ENCODE assay signal across 1 cellular context in genomic region chr1:11279152-11279551, GRCh38.
A peak's percentile ranks its signal among the peaks of the same experiment; 100 is the strongest.
TF ChIP-seq lines count a peak whose summit lies in the region.

No MANE protein-coding gene starts in this region.

TF ChIP-seq in HepG2, 621 proteins besides CTCF, POLR2A, EP300 and RAD21:
- TF ChIP-seq ZNF773 (CRISPR knock-in tag; IDR thresholded peaks at IDR 0.05; ENCODE audit: borderline replicate concordance) (no peak), SRSF1 (optimal IDR thresholded peaks at IDR 0.05; ENCODE audit: low read depth, low read length) (no peak), ATF7 (IDR thresholded peaks at IDR 0.05) (peak; percentile 68), ATF7 (CRISPR knock-in tag; IDR thresholded peaks at IDR 0.05) (no peak), BATF2 (CRISPR knock-in tag; IDR thresholded peaks at IDR 0.05) (no peak), HOMEZ (CRISPR knock-in tag; IDR thresholded peaks at IDR 0.05; ENCODE audit: low read depth) (no peak), ZNF253 (CRISPR knock-in tag; IDR thresholded peaks at IDR 0.05; ENCODE audit: borderline replicate concordance) (no peak), ZNF367 (CRISPR knock-in tag; IDR thresholded peaks at IDR 0.05; ENCODE audit: borderline replicate concordance) (no peak), ZBTB44 (CRISPR knock-in tag; IDR thresholded peaks at IDR 0.05) (no peak), SMYD3 (CRISPR knock-in tag; IDR thresholded peaks at IDR 0.05) (no peak), CREBL2 (CRISPR knock-in tag; IDR thresholded peaks at IDR 0.05; ENCODE audit: borderline replicate concordance) (no peak), ZNF17 (CRISPR knock-in tag; IDR thresholded peaks at IDR 0.05) (no peak), CREB1 (IDR thresholded peaks at IDR 0.05) (0 out of 2 replicates have a peak, but pooled peaks have one; percentile 10), CREB1 (CRISPR knock-in tag; IDR thresholded peaks at IDR 0.05) (no peak), HNF4G (IDR thresholded peaks at IDR 0.05; ENCODE audit: borderline replicate concordance, low read depth, low read length) (no peak), HNF4G (CRISPR knock-in tag; IDR thresholded peaks at IDR 0.05; ENCODE audit: borderline replicate concordance, low read depth) (no peak), NFYC (CRISPR knock-in tag; IDR thresholded peaks at IDR 0.05) (no peak), CBX1 (IDR thresholded peaks at IDR 0.05; ENCODE audit: low read depth) (no peak), SP2 (CRISPR knock-in tag; IDR thresholded peaks at IDR 0.05) (no peak), MED8 (CRISPR knock-in tag; IDR thresholded peaks at IDR 0.05; ENCODE audit: insufficient replicate concordance) (no peak)
